Comparison of ENCODE assay signal across 2 cellular contexts in genomic region chr10:3858051-3858845, GRCh38.
TF ChIP-seq lines count a peak whose summit lies in the region.

No MANE protein-coding gene starts in this region.

TF ChIP-seq in IMR-90, 13 proteins besides CTCF, POLR2A, EP300 and RAD21:
- TF ChIP-seq, protein P1, sequence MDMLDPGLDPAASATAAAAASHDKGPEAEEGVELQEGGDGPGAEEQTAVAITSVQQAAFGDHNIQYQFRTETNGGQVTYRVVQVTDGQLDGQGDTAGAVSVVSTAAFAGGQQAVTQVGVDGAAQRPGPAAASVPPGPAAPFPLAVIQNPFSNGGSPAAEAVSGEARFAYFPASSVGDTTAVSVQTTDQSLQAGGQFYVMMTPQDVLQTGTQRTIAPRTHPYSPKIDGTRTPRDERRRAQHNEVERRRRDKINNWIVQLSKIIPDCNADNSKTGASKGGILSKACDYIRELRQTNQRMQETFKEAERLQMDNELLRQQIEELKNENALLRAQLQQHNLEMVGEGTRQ (IDR thresholded peaks at IDR 0.05; ENCODE audit: low read depth, low read length), result no peak
- TF ChIP-seq MXI1 (IDR thresholded peaks at IDR 0.05; ENCODE audit: borderline replicate concordance, low read depth, low read length) (no peak), ELK1 (IDR thresholded peaks at IDR 0.05; ENCODE audit: borderline replicate concordance, low read depth, low read length) (no peak), RFX5 (IDR thresholded peaks at IDR 0.05; ENCODE audit: low read depth, low read length) (no peak), MAFK (IDR thresholded peaks at IDR 0.05; ENCODE audit: low read depth, low read length) (no peak), NFE2L2 (IDR thresholded peaks at IDR 0.05; ENCODE audit: low read depth, low read length) (no peak), RCOR1 (IDR thresholded peaks at IDR 0.05; ENCODE audit: insufficient replicate concordance, low read length) (no peak), CHD1 (IDR thresholded peaks at IDR 0.05; ENCODE audit: low read depth, low read length) (no peak), BHLHE40 (IDR thresholded peaks at IDR 0.05; ENCODE audit: low read depth, low read length) (no peak), FOS (IDR thresholded peaks at IDR 0.05; ENCODE audit: low read depth, low read length) (no peak), MAZ (IDR thresholded peaks at IDR 0.05; ENCODE audit: borderline replicate concordance, low read depth, low read length) (no peak)

TF ChIP-seq in K562, 482 proteins besides CTCF, POLR2A, EP300 and RAD21 (continued from another document):
- TF ChIP-seq, protein P2, sequence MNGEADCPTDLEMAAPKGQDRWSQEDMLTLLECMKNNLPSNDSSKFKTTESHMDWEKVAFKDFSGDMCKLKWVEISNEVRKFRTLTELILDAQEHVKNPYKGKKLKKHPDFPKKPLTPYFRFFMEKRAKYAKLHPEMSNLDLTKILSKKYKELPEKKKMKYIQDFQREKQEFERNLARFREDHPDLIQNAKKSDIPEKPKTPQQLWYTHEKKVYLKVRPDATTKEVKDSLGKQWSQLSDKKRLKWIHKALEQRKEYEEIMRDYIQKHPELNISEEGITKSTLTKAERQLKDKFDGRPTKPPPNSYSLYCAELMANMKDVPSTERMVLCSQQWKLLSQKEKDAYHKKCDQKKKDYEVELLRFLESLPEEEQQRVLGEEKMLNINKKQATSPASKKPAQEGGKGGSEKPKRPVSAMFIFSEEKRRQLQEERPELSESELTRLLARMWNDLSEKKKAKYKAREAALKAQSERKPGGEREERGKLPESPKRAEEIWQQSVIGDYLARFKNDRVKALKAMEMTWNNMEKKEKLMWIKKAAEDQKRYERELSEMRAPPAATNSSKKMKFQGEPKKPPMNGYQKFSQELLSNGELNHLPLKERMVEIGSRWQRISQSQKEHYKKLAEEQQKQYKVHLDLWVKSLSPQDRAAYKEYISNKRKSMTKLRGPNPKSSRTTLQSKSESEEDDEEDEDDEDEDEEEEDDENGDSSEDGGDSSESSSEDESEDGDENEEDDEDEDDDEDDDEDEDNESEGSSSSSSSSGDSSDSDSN (IDR thresholded peaks at IDR 0.05; ENCODE audit: borderline replicate concordance in 1 of 2, low read depth in 2 of 2, low read length in 2 of 2), result no peak
- TF ChIP-seq ZFX (CRISPR knock-in tag; IDR thresholded peaks at IDR 0.05) (no peak), ZSCAN29 (IDR thresholded peaks at IDR 0.05) (no peak), SMAD2 (IDR thresholded peaks at IDR 0.05; ENCODE audit: low read depth, low read length) (no peak), ZNF3 (CRISPR knock-in tag; IDR thresholded peaks at IDR 0.05) (no peak), ZKSCAN1 (IDR thresholded peaks at IDR 0.05; ENCODE audit: low read depth, low read length) (no peak), PTTG1 (tag; IDR thresholded peaks at IDR 0.05; ENCODE audit: low read depth) (no peak), PHTF2 (CRISPR knock-in tag; IDR thresholded peaks at IDR 0.05) (no peak), ELF1 (tag; IDR thresholded peaks at IDR 0.05) (no peak), ZNF551 (CRISPR knock-in tag; IDR thresholded peaks at IDR 0.05) (no peak), NFATC3 (IDR thresholded peaks at IDR 0.05) (no peak), U2AF2 (optimal IDR thresholded peaks at IDR 0.05; ENCODE audit: low read depth, low read length) (no peak), MCM7 (IDR thresholded peaks at IDR 0.05) (no peak), MNT (conservative IDR thresholded peaks at IDR 0.05) (no peak), ZNF184 (CRISPR knock-in tag; IDR thresholded peaks at IDR 0.05) (no peak), HDAC3 (IDR thresholded peaks at IDR 0.05; ENCODE audit: borderline replicate concordance, partially characterized antibody) (no peak)
- TF ChIP-seq, protein P3, sequence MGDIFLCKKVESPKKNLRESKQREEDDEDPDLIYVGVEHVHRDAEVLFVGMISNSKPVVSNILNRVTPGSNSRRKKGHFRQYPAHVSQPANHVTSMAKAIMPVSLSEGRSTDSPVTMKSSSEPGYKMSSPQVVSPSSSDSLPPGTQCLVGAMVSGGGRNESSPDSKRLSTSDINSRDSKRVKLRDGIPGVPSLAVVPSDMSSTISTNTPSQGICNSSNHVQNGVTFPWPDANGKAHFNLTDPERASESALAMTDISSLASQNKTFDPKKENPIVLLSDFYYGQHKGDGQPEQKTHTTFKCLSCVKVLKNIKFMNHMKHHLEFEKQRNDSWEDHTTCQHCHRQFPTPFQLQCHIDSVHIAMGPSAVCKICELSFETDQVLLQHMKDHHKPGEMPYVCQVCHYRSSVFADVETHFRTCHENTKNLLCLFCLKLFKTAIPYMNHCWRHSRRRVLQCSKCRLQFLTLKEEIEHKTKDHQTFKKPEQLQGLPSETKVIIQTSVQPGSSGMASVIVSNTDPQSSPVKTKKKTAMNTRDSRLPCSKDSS (IDR thresholded peaks at IDR 0.05; ENCODE audit: low read depth, partially characterized antibody), result no peak
- TF ChIP-seq, protein P4, sequence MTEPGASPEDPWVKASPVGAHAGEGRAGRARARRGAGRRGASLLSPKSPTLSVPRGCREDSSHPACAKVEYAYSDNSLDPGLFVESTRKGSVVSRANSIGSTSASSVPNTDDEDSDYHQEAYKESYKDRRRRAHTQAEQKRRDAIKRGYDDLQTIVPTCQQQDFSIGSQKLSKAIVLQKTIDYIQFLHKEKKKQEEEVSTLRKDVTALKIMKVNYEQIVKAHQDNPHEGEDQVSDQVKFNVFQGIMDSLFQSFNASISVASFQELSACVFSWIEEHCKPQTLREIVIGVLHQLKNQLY (CRISPR knock-in tag; conservative IDR thresholded peaks at IDR 0.05), result no peak
- TF ChIP-seq, protein P5, sequence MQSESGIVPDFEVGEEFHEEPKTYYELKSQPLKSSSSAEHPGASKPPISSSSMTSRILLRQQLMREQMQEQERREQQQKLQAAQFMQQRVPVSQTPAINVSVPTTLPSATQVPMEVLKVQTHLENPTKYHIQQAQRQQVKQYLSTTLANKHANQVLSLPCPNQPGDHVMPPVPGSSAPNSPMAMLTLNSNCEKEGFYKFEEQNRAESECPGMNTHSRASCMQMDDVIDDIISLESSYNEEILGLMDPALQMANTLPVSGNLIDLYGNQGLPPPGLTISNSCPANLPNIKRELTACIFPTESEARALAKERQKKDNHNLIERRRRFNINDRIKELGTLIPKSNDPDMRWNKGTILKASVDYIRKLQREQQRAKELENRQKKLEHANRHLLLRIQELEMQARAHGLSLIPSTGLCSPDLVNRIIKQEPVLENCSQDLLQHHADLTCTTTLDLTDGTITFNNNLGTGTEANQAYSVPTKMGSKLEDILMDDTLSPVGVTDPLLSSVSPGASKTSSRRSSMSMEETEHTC (IDR thresholded peaks at IDR 0.05), result no peak
